In genomic region chr2:11863513-11864328, GRCh38 we compare ENCODE assay signal across 8 cellular contexts.
A peak's percentile ranks its signal among the peaks of the same experiment; 100 is the strongest.
DNase-seq lines count a peak whose midpoint lies in the region; ATAC-seq and TF ChIP-seq lines count a peak whose summit lies in the region.

No MANE protein-coding gene starts in this region.

- no peak overlapping the region for H3K4me3 ChIP-seq in Jurkat, Clone E6-1 (ENCODE audit: low read length)
- H3K4me3 ChIP-seq in adipocyte (ENCODE audit: low read length) (no peak overlapping the region), left ventricle myocardium inferior (peak overlapping the region; percentile 32), retinal pigment epithelial cell (ENCODE audit: low read length) (no peak overlapping the region)

- H3K27me3 ChIP-seq in adipocyte (replicated peaks; ENCODE audit: control insufficient read depth, insufficient read depth, low read length) (no peaks in the 10 kb centered on the region), left ventricle myocardium inferior (ENCODE audit: low read depth) (no peaks in the 10 kb centered on the region)

- ATAC-seq in GM19372 (IDR thresholded peaks at IDR 0.05; ENCODE audit: low read depth, unreplicated experiment) (peak; percentile 53), GM18907 (IDR thresholded peaks at IDR 0.05; ENCODE audit: unreplicated experiment) (no peak)

- intact Hi-C loops in left ventricle myocardium inferior (cut with micrococcal nuclease): loop anchor here (10.0 kb wide), 1 partner anchor 1141 kb away; no protein-coding TSS in a partner anchor

- H3K9ac ChIP-seq in adipocyte (ENCODE audit: low read length): no peak overlapping the region

- H3K36me3 ChIP-seq in adipocyte (ENCODE audit: control insufficient read depth, insufficient read depth, low read length, severe bottlenecking) (no peaks in the 10 kb centered on the region), left ventricle myocardium inferior (no peaks in the 10 kb centered on the region)

- H3K4me1 ChIP-seq in adipocyte (ENCODE audit: control insufficient read depth, insufficient read depth, low read length) (peaks cover 9% of the 10 kb centered on the region), left ventricle myocardium inferior (peaks cover 16% of the 10 kb centered on the region)

- peak in 12 of 14 donors; percentile 19 to 76 (median 58) for DNase-seq in C1 segment of cervical spinal cord (lab: John Stamatoyannopoulos, UW)
- DNase-seq in Jurkat, Clone E6-1 (ENCODE audit: low read depth, low spot score): peak; percentile 55
- peak; percentile 78 for DNase-seq in SKM-1 treated with dmso at 0.1 percent for 144 hours (lab: John Stamatoyannopoulos, UW; ENCODE audit: unreplicated experiment)
- DNase-seq in adipocyte (ENCODE audit: low read depth): peak; percentile 95
- peak; percentile 81 for DNase-seq in left ventricle myocardium inferior
- peak; percentile 96 for DNase-seq in retinal pigment epithelial cell (ENCODE audit: low read depth)

- peak; percentile 97 for TF ChIP-seq CTCF in left ventricle myocardium inferior (IDR thresholded peaks at IDR 0.05; ENCODE audit: borderline replicate concordance)
- peak; percentile 98 for TF ChIP-seq CTCF in retinal pigment epithelial cell (conservative IDR thresholded peaks at IDR 0.05; ENCODE audit: low read depth, low read length)

- peak overlapping the region; percentile 65 for H3K27ac ChIP-seq in left ventricle myocardium inferior (replicated peaks)

- H3K9me3 ChIP-seq in adipocyte (ENCODE audit: control insufficient read depth, low read length): peaks cover 8% of the 10 kb centered on the region
- peaks cover 8% of the 10 kb centered on the region for H3K9me3 ChIP-seq in left ventricle myocardium inferior (replicated peaks)
